Comparison of ENCODE assay signal across 20 cellular contexts in the genomic region with DNA sequence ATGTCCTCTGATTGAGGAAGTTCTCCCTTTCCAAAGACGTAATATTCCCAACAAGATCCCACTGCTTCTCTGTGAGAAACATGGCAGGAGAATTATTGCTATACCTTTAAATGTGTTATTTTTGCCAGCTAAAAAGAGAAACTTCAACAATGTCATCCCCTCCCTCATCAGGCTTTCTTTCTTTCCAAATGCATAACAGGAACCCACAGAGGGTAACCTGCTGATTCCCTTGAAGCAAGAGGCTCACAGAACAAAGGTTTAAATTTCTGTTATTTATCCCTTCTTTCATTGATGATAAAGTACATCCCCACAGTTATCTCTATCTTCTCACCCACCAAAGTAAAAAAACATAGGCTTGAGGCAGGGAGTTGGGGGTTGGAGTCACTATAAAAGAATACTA.
DNase-seq lines count a peak whose midpoint lies in the region; ATAC-seq, FAIRE-seq and TF ChIP-seq lines count a peak whose summit lies in the region.
"Had no signal": no experiment of that assay in that cellular context is flagged by ENCODE, and none has a peak within 500 bp of the region (broad histone marks: within the 10 kb centered on the region; RNA-seq: fewer than 3 reads in every experiment).

No MANE protein-coding gene starts in this region.

- H2BK15ac ChIP-seq in H1 (ENCODE audit: low read length) = no peak overlapping the region

- no peaks in the 10 kb centered on the region for H3K27me3 ChIP-seq in GM23338 (ENCODE audit: insufficient read depth)
- H3K27me3 ChIP-seq in HUES6 (ENCODE audit: control insufficient read depth, insufficient read depth, low read length) = no peaks in the 10 kb centered on the region
- no peaks in the 10 kb centered on the region for H3K27me3 ChIP-seq in H1 (replicated peaks in 1 of 4; ENCODE audit: control insufficient read depth in 3 of 4, extremely low read depth in 1 of 4, insufficient read depth in 3 of 4, low read length in 3 of 4)
- no peaks in the 10 kb centered on the region for H3K27me3 ChIP-seq in neural progenitor cell
- no peaks in the 10 kb centered on the region for H3K27me3 ChIP-seq in SJCRH30
- H3K27me3 ChIP-seq: BLaER1 had no signal

- TF ChIP-seq CTCF in GM23338 (conservative IDR thresholded peaks at IDR 0.05; ENCODE audit: low read depth in 2 of 2) (no peak), H1 (IDR thresholded peaks at IDR 0.05; ENCODE audit: control extremely low read depth in 1 of 3, insufficient read depth in 1 of 3, low read depth in 1 of 3, low read length in 3 of 3) (no peak), neural progenitor cell (IDR thresholded peaks at IDR 0.05) (no peak)

- 48% methylated on average over 1 of the region's 1 CpG; no CpG with 5 or more reads in 1 of the 2 experiments for WGBS in H1 (ENCODE audit: extremely low coverage in 1 of 2, insufficient coverage in 1 of 2, insufficient read length in 1 of 2, insufficient replicate concordance in 2 of 2, low coverage in 1 of 2, low lambda C conversion rate in 2 of 2, missing lambda C conversion rate in 1 of 2), 2 experiments

- H3K4me3 Mint-ChIP-seq in GM23338 (no peak overlapping the region), neural progenitor cell (no peak overlapping the region)
- H3K4me3 Mint-ChIP-seq in activated naive CD8-positive, alpha-beta T cell treated with anti-CD3 and anti-CD28 coated beads for 36 hours = no peak overlapping the region
- H3K4me3 Mint-ChIP-seq: CD8-positive, alpha-beta memory T cell; HFFc6; IgD-negative memory B cell had no signal

- 0 out of 2 replicates have a peak overlapping the region, but pooled peaks have one; percentile 40 for H3K18ac ChIP-seq in H1 (ENCODE audit: extremely low read depth, low read length)

- no peak for TF ChIP-seq RAD21 in H1 (IDR thresholded peaks at IDR 0.05 in 1 of 2, conservative IDR thresholded peaks at IDR 0.05 in 1 of 2; ENCODE audit: low read depth in 2 of 2, low read length in 2 of 2)

- H2BK120ac ChIP-seq in H1 (replicated peaks; ENCODE audit: low read depth, low read length) = no peak overlapping the region

- peak; percentile 66 for ATAC-seq in GM23338
- no peak for ATAC-seq in GM18907 (IDR thresholded peaks at IDR 0.05; ENCODE audit: unreplicated experiment)

- peak overlapping the region; percentile 27; the same call in 1 of the 2 replicates for H3K27ac ChIP-seq in GM23338 (ENCODE audit: low read depth)
- peak overlapping the region; percentile 13; the same call in 1 of the 2 replicates for H3K27ac ChIP-seq in HUES6 (ENCODE audit: low read depth, low read length)
- H3K27ac ChIP-seq in H1 (ENCODE audit: low read depth, low read length) = no peak overlapping the region
- peak overlapping the region; percentile 36 for H3K27ac ChIP-seq in neural progenitor cell
- no peak overlapping the region for H3K27ac ChIP-seq in SJCRH30
- H3K27ac ChIP-seq: BLaER1, HL-60 had no signal

- DNase-seq in GM23338 (ENCODE audit: low spot score) = peak; percentile 39
- DNase-seq in H1 (ENCODE audit: low read depth in 1 of 2, low spot score in 2 of 2) = no peak
- no peak for DNase-seq in neural progenitor cell (ENCODE audit: low spot score)
- no peak for DNase-seq in activated naive CD8-positive, alpha-beta T cell treated with anti-CD3 and anti-CD28 coated beads for 36 hours
- no peak for DNase-seq in SJCRH30
- DNase-seq: 8988T; AML-193; Caco-2; CD8-positive, alpha-beta memory T cell; DND-41; GDM1; HFFc6; KG1 had no signal

- no peak overlapping the region for H2AK5ac ChIP-seq in H1 (ENCODE audit: low read depth, low read length)

- FAIRE-seq in H1 (lab: Jason Lieb, UNC) = peak; percentile 42
- FAIRE-seq: GM12892 had no signal

- H4K5ac ChIP-seq in H1 (ENCODE audit: insufficient read length, low read depth, low read length) = no peak overlapping the region

- no peaks in the 10 kb centered on the region for H3K79me1 ChIP-seq in H1 (ENCODE audit: low read depth, low read length)

- H3K36me3 ChIP-seq in GM23338 (ENCODE audit: insufficient read depth) (no peaks in the 10 kb centered on the region), HUES6 (ENCODE audit: control insufficient read depth, insufficient read depth, low read length) (no peaks in the 10 kb centered on the region), H1 (ENCODE audit: control insufficient read depth in 2 of 4, insufficient read depth in 4 of 4, low read length in 3 of 4) (no peaks in the 10 kb centered on the region), neural progenitor cell (no peaks in the 10 kb centered on the region), SJCRH30 (no peaks in the 10 kb centered on the region)
- H3K36me3 ChIP-seq: BLaER1, HAP-1 had no signal

- H3K79me2 ChIP-seq in GM23338 (replicated peaks; ENCODE audit: insufficient read depth) (no peaks in the 10 kb centered on the region), H1 (ENCODE audit: control insufficient read depth in 1 of 2, insufficient read depth in 2 of 2, low read length in 2 of 2) (no peaks in the 10 kb centered on the region), neural progenitor cell (ENCODE audit: low read depth) (no peaks in the 10 kb centered on the region)

- H3K56ac ChIP-seq in H1 (replicated peaks; ENCODE audit: insufficient read length, low read depth, low read length) = no peak overlapping the region

- TF ChIP-seq POLR2A in H1 (IDR thresholded peaks at IDR 0.05; ENCODE audit: control extremely low read depth in 1 of 2, low read depth in 2 of 2, low read length in 2 of 2) = no peak

- H3K27me3 Mint-ChIP-seq in GM23338 (ENCODE audit: insufficient read depth, low read depth, poor library complexity) = no peaks in the 10 kb centered on the region
- no peaks in the 10 kb centered on the region for H3K27me3 Mint-ChIP-seq in neural progenitor cell (ENCODE audit: insufficient read depth, low read depth)
- no peaks in the 10 kb centered on the region for H3K27me3 Mint-ChIP-seq in activated naive CD8-positive, alpha-beta T cell treated with anti-CD3 and anti-CD28 coated beads for 36 hours
- H3K27me3 Mint-ChIP-seq: CD8-positive, alpha-beta memory T cell had no signal

- no peak overlapping the region for H2BK5ac ChIP-seq in H1 (ENCODE audit: low read depth, low read length)

- H3K36me3 Mint-ChIP-seq in GM23338 (ENCODE audit: low read depth) (no peaks in the 10 kb centered on the region), neural progenitor cell (no peaks in the 10 kb centered on the region)
- H3K36me3 Mint-ChIP-seq in activated naive CD8-positive, alpha-beta T cell treated with anti-CD3 and anti-CD28 coated beads for 36 hours = no peaks in the 10 kb centered on the region
- H3K36me3 Mint-ChIP-seq: CD8-positive, alpha-beta memory T cell; IgD-negative memory B cell had no signal

- H3K4me3 ChIP-seq in GM23338 (no peak overlapping the region), HUES6 (ENCODE audit: low read depth, low read length) (no peak overlapping the region), H1 (ENCODE audit: extremely low read depth in 1 of 4, insufficient read depth in 2 of 4, low read depth in 3 of 4, low read length in 4 of 4) (no peak overlapping the region), neural progenitor cell (no peak overlapping the region), SJCRH30 (no peak overlapping the region)
- H3K4me3 ChIP-seq: BLaER1, HAP-1 had no signal

- H4K91ac ChIP-seq in H1 (replicated peaks; ENCODE audit: insufficient read length, low read length) = no peak overlapping the region

- no peak overlapping the region for H2BK12ac ChIP-seq in H1 (ENCODE audit: low read depth, low read length)

- TF ChIP-seq EP300 in H1 (IDR thresholded peaks at IDR 0.05; ENCODE audit: borderline replicate concordance in 1 of 2, low read depth in 2 of 2, low read length in 2 of 2) = no peak

- H3K14ac ChIP-seq in H1 (ENCODE audit: insufficient read length) = no peak overlapping the region

- no peaks in the 10 kb centered on the region for H3K23me2 ChIP-seq in H1 (ENCODE audit: low read depth, low read length)

- POLR2A ChIA-PET in H1 (lab: Charles Lee; ENCODE audit: partially characterized antibody) = interaction anchor here (1.4 kb wide), 1 partner anchor 8 kb away, joined by 8 read pairs; no protein-coding TSS in a partner anchor

- no peaks in the 10 kb centered on the region for H4K20me1 ChIP-seq in GM23338 (replicated peaks; ENCODE audit: insufficient read depth)
- H4K20me1 ChIP-seq in H1 (replicated peaks in 1 of 2; ENCODE audit: control insufficient read depth in 1 of 2, insufficient read depth in 2 of 2, low read length in 2 of 2) = no peaks in the 10 kb centered on the region
- H4K20me1 ChIP-seq in neural progenitor cell (ENCODE audit: low read depth) = no peaks in the 10 kb centered on the region
- H4K20me1 ChIP-seq: BLaER1 had no signal

- H3K4me1 Mint-ChIP-seq in GM23338 (peaks cover 29% of the 10 kb centered on the region), neural progenitor cell (peaks cover 8% of the 10 kb centered on the region)
- H3K4me1 Mint-ChIP-seq in activated naive CD8-positive, alpha-beta T cell treated with anti-CD3 and anti-CD28 coated beads for 36 hours = no peaks in the 10 kb centered on the region
- H3K4me1 Mint-ChIP-seq: CD8-positive, alpha-beta memory T cell; IgD-negative memory B cell had no signal

- no peaks in the 10 kb centered on the region; the same call in 2 of the 3 replicates for H3K9me3 Mint-ChIP-seq in GM23338
- no peaks in the 10 kb centered on the region for H3K9me3 Mint-ChIP-seq in neural progenitor cell
- H3K9me3 Mint-ChIP-seq in activated naive CD8-positive, alpha-beta T cell treated with anti-CD3 and anti-CD28 coated beads for 36 hours = no peaks in the 10 kb centered on the region

- H3K4me1 ChIP-seq in GM23338 (ENCODE audit: insufficient read depth) (peaks cover 21% of the 10 kb centered on the region), HUES6 (ENCODE audit: control insufficient read depth, insufficient read depth, low read length) (peaks cover 17% of the 10 kb centered on the region), H1 (replicated peaks in 1 of 4; ENCODE audit: control insufficient read depth in 3 of 4, insufficient read depth in 4 of 4, low read length in 3 of 4) (peaks cover 3 to 6% (median 5%) of the 10 kb centered on the region in 4 experiments; a peak in 4 of 7 replicates), neural progenitor cell (peaks cover 9% of the 10 kb centered on the region), SJCRH30 (no peaks in the 10 kb centered on the region)
- H3K4me1 ChIP-seq: BLaER1, Caco-2, HAP-1 had no signal

- no peak overlapping the region for H3K4ac ChIP-seq in H1 (replicated peaks; ENCODE audit: insufficient read length, low read depth, low read length)

- H4K8ac ChIP-seq in H1 (ENCODE audit: extremely low read depth, insufficient read depth, low read length) = no peak overlapping the region

- H2AFZ ChIP-seq in GM23338 (no peak overlapping the region), H1 (ENCODE audit: low read length) (no peak overlapping the region), neural progenitor cell (replicated peaks) (peak overlapping the region; percentile 46)

- H2BK20ac ChIP-seq in H1 (ENCODE audit: low read length) = 0 out of 2 replicates have a peak overlapping the region, but pooled peaks have one; percentile 27

- H3F3A ChIP-seq in GM23338 (replicated peaks; ENCODE audit: low read depth) (no peaks in the 10 kb centered on the region), neural progenitor cell (ENCODE audit: low read depth) (no peaks in the 10 kb centered on the region)

- H3K23ac ChIP-seq in H1 (ENCODE audit: insufficient read length) = no peak overlapping the region

- H3K9me3 ChIP-seq in HUES6 (ENCODE audit: control insufficient read depth, insufficient read depth, low read depth, low read length) = no peaks in the 10 kb centered on the region
- H3K9me3 ChIP-seq in H1 (ENCODE audit: insufficient read depth in 2 of 2, low read depth in 1 of 2, low read length in 1 of 2) = no peaks in the 10 kb centered on the region
- no peaks in the 10 kb centered on the region for H3K9me3 ChIP-seq in neural progenitor cell (ENCODE audit: low read depth)
- peaks cover 3% of the 10 kb centered on the region; the same call in 1 of the 2 replicates for H3K9me3 ChIP-seq in SJCRH30 (replicated peaks)
- H3K9me3 ChIP-seq: BLaER1, Caco-2, HAP-1 had no signal

- H3K4me2 ChIP-seq in GM23338 (peak overlapping the region; percentile 42; the same call in 1 of the 2 replicates), H1 (ENCODE audit: insufficient read depth in 1 of 2, low read depth in 2 of 2, low read length in 2 of 2) (0 out of 4 replicates have a peak overlapping the region, but pooled peaks of 1 of the 2 experiments have one; percentile 31), neural progenitor cell (peak overlapping the region; percentile 45)
- H3K4me2 ChIP-seq: BLaER1 had no signal

- no peak overlapping the region for H3K9ac ChIP-seq in HUES6 (ENCODE audit: low read length)
- no peak overlapping the region for H3K9ac ChIP-seq in H1 (replicated peaks in 1 of 4; ENCODE audit: extremely low read depth in 1 of 4, low read depth in 3 of 4, low read length in 3 of 4)
- no peak overlapping the region for H3K9ac ChIP-seq in neural progenitor cell
- H3K9ac ChIP-seq: BLaER1 had no signal

- CTCF ChIA-PET in H1 (lab: Charles Lee; ENCODE audit: partially characterized antibody) = interaction anchor here (0.5 to 5.8 kb wide), 3 partner anchors 14 to 47 kb away, joined by 3 to 36 read pairs (median 4); no protein-coding TSS in a partner anchor

- peaks cover 16% of the 10 kb centered on the region; the same call in 1 of the 2 replicates for H3K9me2 ChIP-seq in GM23338 (ENCODE audit: insufficient read depth)

- peak overlapping the region; percentile 80 for H3K27ac Mint-ChIP-seq in GM23338
- no peak overlapping the region for H3K27ac Mint-ChIP-seq in neural progenitor cell
- no peak overlapping the region for H3K27ac Mint-ChIP-seq in activated naive CD8-positive, alpha-beta T cell treated with anti-CD3 and anti-CD28 coated beads for 36 hours
- H3K27ac Mint-ChIP-seq: CD8-positive, alpha-beta memory T cell; HFFc6 had no signal

Comparison
In these comparisons a context has a peak if more than half of its experiments do, and no peak if none do; other contexts are left out.
1. H3K27ac ChIP-seq: peak in GM23338 (single experiment), HUES6 (single experiment) and neural progenitor cell (single experiment); none in H1 (single experiment) and SJCRH30 (single experiment).